7 cellular contexts compared by ENCODE assay signal in the genomic region with DNA sequence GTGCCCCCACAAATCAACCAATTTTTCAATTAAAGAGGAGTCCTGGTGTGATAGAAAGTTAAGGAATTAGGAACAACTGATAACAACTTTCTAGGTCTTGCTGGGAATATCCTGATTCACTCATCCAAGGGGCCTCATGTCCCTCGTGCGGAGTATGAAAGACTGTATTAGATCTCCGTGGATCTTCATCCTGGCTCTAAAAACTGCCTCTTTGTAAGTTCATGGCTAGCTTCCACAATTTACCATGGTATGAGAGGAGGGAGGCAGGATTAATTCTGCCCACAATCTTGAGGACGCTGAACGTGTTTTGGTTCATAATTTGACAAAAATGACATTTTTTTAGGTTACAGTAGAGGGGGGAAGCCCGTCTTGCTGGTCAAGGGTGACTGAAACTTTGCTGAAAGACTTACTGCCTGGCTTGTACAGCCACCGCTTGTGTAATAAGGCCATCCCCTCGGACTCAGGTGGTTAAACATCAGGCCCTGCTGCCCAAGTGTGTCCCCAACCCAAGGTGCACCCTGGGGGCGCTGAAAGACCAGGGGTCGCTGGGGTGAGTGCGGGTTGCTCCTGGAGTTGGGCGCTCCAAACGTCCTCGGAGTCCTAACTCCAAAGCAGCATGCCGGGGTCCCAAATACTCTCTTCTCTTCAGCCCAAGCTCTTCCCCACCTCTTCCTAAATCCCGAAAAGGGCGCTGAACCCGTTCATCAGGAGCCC. TPM values are rescaled to one million over a fixed set of nuclear protein-coding genes. Genes with fewer than 3 reads are reported as not detected.
DNase-seq lines count a peak whose midpoint lies in the region; ATAC-seq, FAIRE-seq and TF ChIP-seq lines count a peak whose summit lies in the region.

No MANE protein-coding gene starts in this region.

- no peaks in the 10 kb centered on the region for H3K27me3 Mint-ChIP-seq in activated CD8-positive, alpha-beta T cell treated with anti-CD3 and anti-CD28 coated beads for 36 hours
- H3K27me3 Mint-ChIP-seq in mesothelial cell of epicardium (ENCODE audit: low read depth) = no peaks in the 10 kb centered on the region

- CTCF ChIA-PET in activated CD8-positive, alpha-beta T cell treated with anti-CD3 and anti-CD28 coated beads for 36 hours (lab: Charles Lee) = interaction anchor here (0.7 to 1.9 kb wide), 3 partner anchors 8 to 116 kb away, joined by 4 to 6 read pairs (median 5); no protein-coding TSS in a partner anchor

- H3K9me3 Mint-ChIP-seq in activated CD8-positive, alpha-beta T cell treated with anti-CD3 and anti-CD28 coated beads for 36 hours = no peaks in the 10 kb centered on the region
- no peaks in the 10 kb centered on the region for H3K9me3 Mint-ChIP-seq in mesothelial cell of epicardium

- 15% methylated on average over 18 of the region's 18 CpGs for WGBS in thymus

- no peaks in the 10 kb centered on the region for H3K36me3 ChIP-seq in thymus (ENCODE audit: control insufficient read depth, insufficient read depth)

- no peaks in the 10 kb centered on the region for H3K9me3 ChIP-seq in thymus (ENCODE audit: control insufficient read depth)

- H3K36me3 Mint-ChIP-seq in activated CD8-positive, alpha-beta T cell treated with anti-CD3 and anti-CD28 coated beads for 36 hours (ENCODE audit: low read depth) = no peaks in the 10 kb centered on the region
- H3K36me3 Mint-ChIP-seq in mesothelial cell of epicardium = peaks cover 3% of the 10 kb centered on the region

- H3K4me3 ChIP-seq in epithelial cell of esophagus (ENCODE audit: low read length) (peak overlapping the region; percentile 78), thymus (ENCODE audit: low read length) (peak overlapping the region; percentile 91)

- no peak; the same call in 1 of the 2 replicates for TF ChIP-seq RAD21 in Ishikawa (IDR thresholded peaks at IDR 0.05; ENCODE audit: low read depth)

- POLR2A ChIA-PET in activated CD8-positive, alpha-beta T cell treated with anti-CD3 and anti-CD28 coated beads for 36 hours (lab: Charles Lee) = interaction anchor here (1.3 to 2.4 kb wide), 2 partner anchors 7 to 79 kb away, joined by 6 to 16 read pairs; partner anchors contain the start of gene TAX1BP1

- peaks cover 5% of the 10 kb centered on the region for H3K4me1 ChIP-seq in thymus (ENCODE audit: control insufficient read depth, insufficient read depth, low read length)

- H3K27me3 ChIP-seq in thymus (ENCODE audit: control insufficient read depth, insufficient read depth) = no peaks in the 10 kb centered on the region

- H3K4me1 Mint-ChIP-seq in activated CD8-positive, alpha-beta T cell treated with anti-CD3 and anti-CD28 coated beads for 36 hours (ENCODE audit: low read depth) = peaks cover 24% of the 10 kb centered on the region
- H3K4me1 Mint-ChIP-seq in mesothelial cell of epicardium = peaks cover 27% of the 10 kb centered on the region

- intact Hi-C loops in activated CD8-positive, alpha-beta T cell treated with anti-CD3 and anti-CD28 coated beads for 36 hours (cut with micrococcal nuclease) = loop anchor here (2.0 kb wide), 1 partner anchor 79 kb away; the partner anchor contains the start of gene TAX1BP1

- peak; percentile 12 for FAIRE-seq in GM18507 (lab: Jason Lieb, UNC)

- peak; percentile 1 for ATAC-seq in activated CD8-positive, alpha-beta T cell treated with anti-CD3 and anti-CD28 coated beads for 36 hours

- H3K27ac Mint-ChIP-seq in activated CD8-positive, alpha-beta T cell treated with anti-CD3 and anti-CD28 coated beads for 36 hours = peak overlapping the region; percentile 86
- peak overlapping the region; percentile 97 for H3K27ac Mint-ChIP-seq in mesothelial cell of epicardium

- H3K4me3 Mint-ChIP-seq in activated CD8-positive, alpha-beta T cell treated with anti-CD3 and anti-CD28 coated beads for 36 hours = peak overlapping the region; percentile 80
- peak overlapping the region; percentile 83 for H3K4me3 Mint-ChIP-seq in mesothelial cell of epicardium

- DNase-seq in GM18507 (ENCODE audit: extremely low spot score, insufficient read length, low read depth) (peak; percentile 2), epithelial cell of esophagus (ENCODE audit: low read depth) (no peak), mesothelial cell of epicardium (ENCODE audit: low spot score in 2 of 2, unreplicated experiment in 2 of 2) (no peak), cortex of kidney (lab: John Stamatoyannopoulos, UW) (no peak)
- peak; percentile 18 for DNase-seq in activated CD8-positive, alpha-beta T cell treated with anti-CD3 and anti-CD28 coated beads for 36 hours

- peak overlapping the region; percentile 81 for H3K27ac ChIP-seq in thymus (ENCODE audit: low read depth)

- TF ChIP-seq CTCF in activated CD8-positive, alpha-beta T cell treated with anti-CD3 and anti-CD28 coated beads for 36 hours (IDR thresholded peaks at IDR 0.05) = no peak
- TF ChIP-seq CTCF in epithelial cell of esophagus (IDR thresholded peaks at IDR 0.05; ENCODE audit: insufficient read depth, low read depth, low read length, missing control alignments) (no peak), mesothelial cell of epicardium (IDR thresholded peaks at IDR 0.05; ENCODE audit: unreplicated experiment) (peak; percentile 5)

- TF ChIP-seq EP300 in Ishikawa (IDR thresholded peaks at IDR 0.05; ENCODE audit: borderline replicate concordance) = no peak

TF ChIP-seq in Ishikawa, 13 proteins besides CTCF, POLR2A, EP300 and RAD21:
- TF ChIP-seq TEAD4 (IDR thresholded peaks at IDR 0.05) (no peak), TAF1 (IDR thresholded peaks at IDR 0.05; ENCODE audit: low read depth) (no peak), FOXM1 (IDR thresholded peaks at IDR 0.05; ENCODE audit: borderline replicate concordance, low read depth) (no peak), ZBTB7A (IDR thresholded peaks at IDR 0.05; ENCODE audit: low read depth) (peak; percentile 51), USF1 (IDR thresholded peaks at IDR 0.05) (no peak), NFIC (IDR thresholded peaks at IDR 0.05) (no peak)

RNA-seq across cellular contexts. Expression of gene HIBADH, which starts 0.8 kb away (rescaled TPM):
- 10 to 100 TPM; 20.7 to 20.9 TPM for total RNA-seq in activated CD8-positive, alpha-beta T cell treated with anti-CD3 and anti-CD28 coated beads for 36 hours
- total RNA-seq in mesothelial cell of epicardium = 32.8 to 34.3 TPM (median 33.2 TPM) in 3 replicates
- polyA plus RNA-seq in thymus = 33.1 TPM

Comparison
In these comparisons a context has a peak if more than half of its experiments do, and no peak if none do; other contexts are left out.
1. DNase-seq: peak in GM18507 (single experiment) and activated CD8-positive, alpha-beta T cell treated with anti-CD3 and anti-CD28 coated beads for 36 hours (single experiment); none in epithelial cell of esophagus (single experiment), mesothelial cell of epicardium (0 of 2) and cortex of kidney (single experiment).